ENCODE assay signal across 10 cellular contexts in genomic region chr13:41622545-41623429, GRCh38.
DNase-seq lines count a peak whose midpoint lies in the region; ATAC-seq and TF ChIP-seq lines count a peak whose summit lies in the region.
"Had no signal": no experiment of that assay in that cellular context is flagged by ENCODE, and none has a peak within 500 bp of the region (broad histone marks: within the 10 kb centered on the region; RNA-seq: fewer than 3 reads in every experiment).

No MANE protein-coding gene starts in this region.

- intact Hi-C loops in heart right ventricle (cut with DNase I): no loop called here
- intact Hi-C loops in testis (cut with DNase I; ENCODE audit: low total_unique reads): no loop called here

- peak overlapping the region; percentile 36 for H3K27ac ChIP-seq in RWPE2 (ENCODE audit: poor library complexity, severe bottlenecking)
- peak overlapping the region in 9 of 10 donors; percentile 3 to 81 (median 66) for H3K27ac ChIP-seq in heart right ventricle
- H3K27ac ChIP-seq in testis: no peak overlapping the region

- H3K4me1 ChIP-seq in RWPE2 (ENCODE audit: insufficient read depth, poor library complexity, severe bottlenecking) (peaks cover 8% of the 10 kb centered on the region), heart right ventricle (peaks cover 0 to 30% (median 24%) of the 10 kb centered on the region in 9 donors), testis (no peaks in the 10 kb centered on the region)

- 52 to 54% methylated on average over 6 of the region's 6 CpGs for WGBS in heart right ventricle, 2 donors
- 90 to 92% methylated on average over 6 of the region's 6 CpGs for WGBS in testis, 2 donors

- H3K4me3 ChIP-seq in RWPE2 (ENCODE audit: severe bottlenecking): no peak overlapping the region
- H3K4me3 ChIP-seq in heart right ventricle: no peak overlapping the region
- no peak overlapping the region for H3K4me3 ChIP-seq in skeletal muscle cell (ENCODE audit: low read depth, low read length)
- no peak overlapping the region for H3K4me3 ChIP-seq in testis

- no peaks in the 10 kb centered on the region for H3K9me3 ChIP-seq in RWPE2 (ENCODE audit: severe bottlenecking)
- peaks cover 0 to 14% (median 0%) of the 10 kb centered on the region in 11 donors for H3K9me3 ChIP-seq in heart right ventricle
- no peaks in the 10 kb centered on the region for H3K9me3 ChIP-seq in testis

- no peak for TF ChIP-seq POLR2A in testis (IDR thresholded peaks at IDR 0.05)

- peak; percentile 45; the same call in 1 of the 3 replicates for ATAC-seq in RWPE2 (ENCODE audit: low read depth)
- peak; percentile 47 to 91 (median 74) for ATAC-seq in heart right ventricle
- no peak for ATAC-seq in GM18517 (IDR thresholded peaks at IDR 0.05; ENCODE audit: unreplicated experiment)
- ATAC-seq: stimulated activated memory B cell treated with anti-CD40 and anti-IgM and Interleukin-4, amounts not matched to agents 10 μg/mL and 1 μg/mL and 100 μg/mL, for 72 hours had no signal

- DNase-seq in GM03348 (ENCODE audit: low spot score) (peak; percentile 55), RWPE2 (ENCODE audit: low spot score) (no peak), heart right ventricle (no peak), skeletal muscle cell (ENCODE audit: low read depth) (peak; percentile 66), midbrain (lab: John Stamatoyannopoulos, UW) (no peak), HT-29 (ENCODE audit: low spot score) (no peak), testis (no peak)
- DNase-seq: glutamatergic neuron had no signal

- TF ChIP-seq CTCF in RWPE2 (IDR thresholded peaks at IDR 0.05; ENCODE audit: poor library complexity, severe bottlenecking) (no peak), heart right ventricle (IDR thresholded peaks at IDR 0.05) (no peak), testis (IDR thresholded peaks at IDR 0.05) (no peak)

- H3K27me3 ChIP-seq in RWPE2 (ENCODE audit: insufficient read depth, poor library complexity, severe bottlenecking): no peaks in the 10 kb centered on the region
- no peaks in the 10 kb centered on the region for H3K27me3 ChIP-seq in heart right ventricle
- H3K27me3 ChIP-seq in testis: no peaks in the 10 kb centered on the region

- no peaks in the 10 kb centered on the region for H3K36me3 ChIP-seq in RWPE2 (ENCODE audit: low read depth)
- no peaks in the 10 kb centered on the region for H3K36me3 ChIP-seq in heart right ventricle
- no peaks in the 10 kb centered on the region for H3K36me3 ChIP-seq in testis (ENCODE audit: low read depth, missing control alignments)

Comparison
In these comparisons a context has a peak if more than half of its experiments do, and no peak if none do; other contexts are left out.
1. DNase-seq: peak in GM03348 (single experiment) and skeletal muscle cell (single experiment); none in RWPE2 (single experiment), heart right ventricle (0 of 2), midbrain (single experiment), HT-29 (single experiment) and testis (single experiment).
2. H3K27ac ChIP-seq: peak in RWPE2 (single experiment) and heart right ventricle (9 of 10); none in testis (0 of 2).